In genomic region chr7:96837583-96837982, GRCh38 we compare ENCODE assay signal across 1 cellular context.
TF ChIP-seq lines count a peak whose summit lies in the region.

No MANE protein-coding gene starts in this region.

TF ChIP-seq in GM12878, 131 proteins besides CTCF, POLR2A, EP300 and RAD21 (continued from another document):
- 0 out of 2 replicates have a peak, but pooled peaks have one; percentile 47 for TF ChIP-seq MLLT1 (IDR thresholded peaks at IDR 0.05)
- peak; percentile 28 to 37; a peak in 3 of 4 replicates for TF ChIP-seq IKZF2 (IDR thresholded peaks at IDR 0.05)
- TF ChIP-seq CBX5 (IDR thresholded peaks at IDR 0.05; ENCODE audit: low read depth) = no peak
- no peak for TF ChIP-seq FOS (IDR thresholded peaks at IDR 0.05; ENCODE audit: borderline replicate concordance, extremely low read depth, insufficient read length)
- peak; percentile 67; the same call in 1 of the 2 replicates for TF ChIP-seq ATF2 (IDR thresholded peaks at IDR 0.05; ENCODE audit: low read length)
- TF ChIP-seq E2F4 (IDR thresholded peaks at IDR 0.05; ENCODE audit: low read depth, low read length) = no peak
- TF ChIP-seq RAD51 (IDR thresholded peaks at IDR 0.05) = no peak
- TF ChIP-seq RCOR1 (conservative IDR thresholded peaks at IDR 0.05; ENCODE audit: low read depth, low read length) = no peak
- no peak for TF ChIP-seq SIN3A (IDR thresholded peaks at IDR 0.05; ENCODE audit: low read depth, low read length)
- peak; percentile 94 for TF ChIP-seq RUNX3 (IDR thresholded peaks at IDR 0.05; ENCODE audit: low read length)
- TF ChIP-seq GABPA (IDR thresholded peaks at IDR 0.05; ENCODE audit: low read depth) = 0 out of 2 replicates have a peak, but pooled peaks have one; percentile 27
- TF ChIP-seq MAX (IDR thresholded peaks at IDR 0.05; ENCODE audit: low read depth, low read length) = no peak
- peak; percentile 43; the same call in 1 of the 2 replicates for TF ChIP-seq BCL11A (IDR thresholded peaks at IDR 0.05; ENCODE audit: low read depth, low read length)
- TF ChIP-seq SIX5 (IDR thresholded peaks at IDR 0.05; ENCODE audit: low read depth, low read length, severe bottlenecking) = no peak
- TF ChIP-seq PAX5 (IDR thresholded peaks at IDR 0.05; ENCODE audit: borderline replicate concordance, low read depth, low read length) = peak; percentile 58; the same call in 1 of the 2 replicates
- TF ChIP-seq NFIC (IDR thresholded peaks at IDR 0.05; ENCODE audit: low read depth, low read length) = peak; percentile 56; the same call in 1 of the 2 replicates
- TF ChIP-seq NR2F1 (conservative IDR thresholded peaks at IDR 0.05) = peak; percentile 32; the same call in 1 of the 2 replicates
- TF ChIP-seq MTA2 (IDR thresholded peaks at IDR 0.05; ENCODE audit: low read depth) = peak; percentile 43; the same call in 1 of the 2 replicates
- no peak for TF ChIP-seq KAT2A (conservative IDR thresholded peaks at IDR 0.05; ENCODE audit: control insufficient read depth, low read depth, low read length)
- TF ChIP-seq IRF4 (IDR thresholded peaks at IDR 0.05; ENCODE audit: low read depth, low read length) = 0 out of 2 replicates have a peak, but pooled peaks have one; percentile 10
- TF ChIP-seq CHD1 (IDR thresholded peaks at IDR 0.05; ENCODE audit: low read depth, low read length) = no peak
- TF ChIP-seq POLR2AphosphoS5 (IDR thresholded peaks at IDR 0.05; ENCODE audit: low read length) = no peak
- TF ChIP-seq RB1 (IDR thresholded peaks at IDR 0.05; ENCODE audit: borderline replicate concordance) = no peak
- TF ChIP-seq ZBTB4 (CRISPR knock-in tag; IDR thresholded peaks at IDR 0.05) = no peak
- TF ChIP-seq GATAD2B (conservative IDR thresholded peaks at IDR 0.05; ENCODE audit: low read depth) = no peak
- TF ChIP-seq HSF1 (IDR thresholded peaks at IDR 0.05; ENCODE audit: low read depth, low read length) = no peak
- no peak for TF ChIP-seq ATF7 (IDR thresholded peaks at IDR 0.05; ENCODE audit: low read depth)
- peak in 1 of 2 experiments; percentile 48; a peak in 1 of 4 replicates for TF ChIP-seq ETV6 (conservative IDR thresholded peaks at IDR 0.05 in 1 of 2, IDR thresholded peaks at IDR 0.05 in 1 of 2; ENCODE audit: borderline replicate concordance in 1 of 2, low read depth in 1 of 2)
- TF ChIP-seq NR2C1 (IDR thresholded peaks at IDR 0.05) = no peak
- TF ChIP-seq PML (IDR thresholded peaks at IDR 0.05; ENCODE audit: low read length) = 0 out of 2 replicates have a peak, but pooled peaks have one; percentile 42
- TF ChIP-seq SPI1 (IDR thresholded peaks at IDR 0.05; ENCODE audit: borderline replicate concordance, insufficient read depth, low read depth, low read length) = peak; percentile 63; the same call in 1 of the 2 replicates
- TF ChIP-seq ZBTB11 (CRISPR knock-in tag; IDR thresholded peaks at IDR 0.05) = no peak
- no peak for TF ChIP-seq ZNF274 (IDR thresholded peaks at IDR 0.05; ENCODE audit: insufficient read depth, insufficient read length)
- no peak for TF ChIP-seq TAF1 (IDR thresholded peaks at IDR 0.05; ENCODE audit: borderline replicate concordance, low read depth, low read length)
- peak; percentile 44; the same call in 1 of the 2 replicates for TF ChIP-seq PKNOX1 (IDR thresholded peaks at IDR 0.05)
- TF ChIP-seq SRF (IDR thresholded peaks at IDR 0.05; ENCODE audit: low read depth in 2 of 2, low read length in 2 of 2) = no peak
- no peak for TF ChIP-seq MYB (IDR thresholded peaks at IDR 0.05; ENCODE audit: borderline replicate concordance, low read depth, low read length)
- peak; percentile 44 for TF ChIP-seq MEF2B (IDR thresholded peaks at IDR 0.05; ENCODE audit: partially characterized antibody, poor library complexity, severe bottlenecking)
- TF ChIP-seq BCL3 (IDR thresholded peaks at IDR 0.05; ENCODE audit: borderline replicate concordance, insufficient read depth, low read depth, low read length, poor library complexity, severe bottlenecking) = no peak
TF ChIP-seq in GM12878: peak in this region for 21.
